Comparison of ENCODE assay signal across 10 cellular contexts in genomic region chr10:79608505-79609375, GRCh38. TPM values are rescaled to one million over a fixed set of nuclear protein-coding genes. Genes with fewer than 3 reads are reported as not detected.
A peak's percentile ranks its signal among the peaks of the same experiment; 100 is the strongest.
DNase-seq lines count a peak whose midpoint lies in the region; ATAC-seq, FAIRE-seq and TF ChIP-seq lines count a peak whose summit lies in the region.
"Had no signal": no experiment of that assay in that cellular context is flagged by ENCODE, and none has a peak within 500 bp of the region (broad histone marks: within the 10 kb centered on the region; RNA-seq: fewer than 3 reads in every experiment).

No MANE protein-coding gene starts in this region.

- H3K4ac ChIP-seq in H1 (replicated peaks; ENCODE audit: insufficient read length, low read depth, low read length) = no peak overlapping the region

- peaks cover 1% of the 10 kb centered on the region for H3K36me3 Mint-ChIP-seq in neural progenitor cell
- H3K36me3 Mint-ChIP-seq: naive thymus-derived CD8-positive, alpha-beta T cell had no signal

- CTCF ChIA-PET in HCT116 (lab: Charles Lee) = no interaction called here
- CTCF ChIA-PET in H1 (lab: Charles Lee; ENCODE audit: partially characterized antibody) = interaction anchor here (0.5 to 2.5 kb wide), 17 partner anchors 10 to 714 kb away, joined by 3 to 10 read pairs (median 4); partner anchors contain the start of gene SFTPA2

- no peak overlapping the region for H4K5ac ChIP-seq in H1 (ENCODE audit: insufficient read length, low read depth, low read length)

- H2BK20ac ChIP-seq in H1 (ENCODE audit: low read length) = no peak overlapping the region

- H3K9me3 Mint-ChIP-seq in neural progenitor cell = no peaks in the 10 kb centered on the region

- RAD21 ChIA-PET in HCT116 (lab: Charles Lee; ENCODE audit: low non-redundant PET in 1 of 2, low total read pairs in 2 of 2, uncharacterized antibody in 2 of 2, unreplicated experiment in 2 of 2) = no interaction called here

- H3K4me1 ChIP-seq in HCT116 (ENCODE audit: control insufficient read depth in 1 of 2, insufficient read depth in 2 of 2, low read length in 2 of 2) (no peaks in the 10 kb centered on the region), H1 (replicated peaks in 1 of 4; ENCODE audit: control insufficient read depth in 3 of 4, insufficient read depth in 4 of 4, low read length in 3 of 4) (no peaks in the 10 kb centered on the region), neural progenitor cell (no peaks in the 10 kb centered on the region), aorta (ENCODE audit: control insufficient read depth in 1 of 2, insufficient read depth in 2 of 2, low read length in 2 of 2) (no peaks in the 10 kb centered on the region)

- TF ChIP-seq POLR2A in HCT116 (IDR thresholded peaks at IDR 0.05; ENCODE audit: borderline replicate concordance, extremely low read depth, insufficient read depth, insufficient read length) (no peak), H1 (IDR thresholded peaks at IDR 0.05; ENCODE audit: control extremely low read depth in 1 of 2, low read depth in 2 of 2, low read length in 2 of 2) (no peak)

- H3K4me2 ChIP-seq in HCT116 (ENCODE audit: low read length) (no peak overlapping the region), SU-DHL-6 (ENCODE audit: low read depth, low read length, poor library complexity, severe bottlenecking) (no peak overlapping the region), H1 (ENCODE audit: insufficient read depth in 1 of 2, low read depth in 2 of 2, low read length in 2 of 2) (no peak overlapping the region), neural progenitor cell (no peak overlapping the region)

- intact Hi-C loops in HCT116 (cut with micrococcal nuclease) = loop anchor here (2.0 kb wide), 2 partner anchors 46 to 72 kb away; no protein-coding TSS in a partner anchor
- intact Hi-C loops in aorta (cut with DNase I) = no loop called here

- H3K79me2 ChIP-seq in HCT116 (ENCODE audit: insufficient read depth, low read length) (no peaks in the 10 kb centered on the region), SU-DHL-6 (ENCODE audit: insufficient read depth, low read length) (no peaks in the 10 kb centered on the region), H1 (ENCODE audit: control insufficient read depth in 1 of 2, insufficient read depth in 2 of 2, low read length in 2 of 2) (no peaks in the 10 kb centered on the region), neural progenitor cell (ENCODE audit: low read depth) (no peaks in the 10 kb centered on the region)

- no peak overlapping the region for H3K4me3 Mint-ChIP-seq in neural progenitor cell
- H3K4me3 Mint-ChIP-seq: naive thymus-derived CD8-positive, alpha-beta T cell had no signal

- TF ChIP-seq RAD21 in HCT116 (IDR thresholded peaks at IDR 0.05; ENCODE audit: low read depth) (peak; percentile 79), H1 (IDR thresholded peaks at IDR 0.05 in 1 of 2, conservative IDR thresholded peaks at IDR 0.05 in 1 of 2; ENCODE audit: low read depth in 2 of 2, low read length in 2 of 2) (peak; percentile 91 to 93)

- no peaks in the 10 kb centered on the region for H3F3A ChIP-seq in SU-DHL-6 (ENCODE audit: insufficient read depth)
- H3F3A ChIP-seq in neural progenitor cell (ENCODE audit: low read depth) = no peaks in the 10 kb centered on the region

- no peak overlapping the region for H2AK5ac ChIP-seq in H1 (ENCODE audit: low read depth, low read length)

- no peak overlapping the region for H4K91ac ChIP-seq in H1 (replicated peaks; ENCODE audit: insufficient read length, low read length)

- H4K8ac ChIP-seq in H1 (ENCODE audit: extremely low read depth, insufficient read depth, low read length) = no peak overlapping the region

- H3K9me2 ChIP-seq in HCT116 (ENCODE audit: insufficient read depth) (no peaks in the 10 kb centered on the region), SU-DHL-6 (replicated peaks; ENCODE audit: insufficient read depth, low read length) (no peaks in the 10 kb centered on the region)

- H3K23me2 ChIP-seq in H1 (ENCODE audit: low read depth, low read length) = no peaks in the 10 kb centered on the region

- no peaks in the 10 kb centered on the region for H3K9me3 ChIP-seq in HCT116 (ENCODE audit: control insufficient read depth in 1 of 2, insufficient read depth in 1 of 2, low read depth in 1 of 2, low read length in 2 of 2)
- no peaks in the 10 kb centered on the region for H3K9me3 ChIP-seq in SU-DHL-6 (ENCODE audit: insufficient read depth, low read length)
- H3K9me3 ChIP-seq in H1 (ENCODE audit: insufficient read depth in 2 of 2, low read depth in 1 of 2, low read length in 1 of 2) = no peaks in the 10 kb centered on the region; a peak in 1 of 4 replicates
- H3K9me3 ChIP-seq in neural progenitor cell (ENCODE audit: low read depth) = no peaks in the 10 kb centered on the region
- no peaks in the 10 kb centered on the region for H3K9me3 ChIP-seq in aorta (ENCODE audit: control insufficient read depth, low read length)

- H2AFZ ChIP-seq in HCT116 (ENCODE audit: low read depth, low read length, poor library complexity, severe bottlenecking) (no peak overlapping the region), SU-DHL-6 (ENCODE audit: low read depth, low read length, severe bottlenecking) (no peak overlapping the region), H1 (ENCODE audit: low read length) (peak overlapping the region; percentile 94; the same call in 1 of the 2 replicates), neural progenitor cell (replicated peaks) (peak overlapping the region; percentile 21)

- no peak overlapping the region for H3K14ac ChIP-seq in H1 (ENCODE audit: insufficient read length)

- no peak overlapping the region for H3K9ac ChIP-seq in HCT116 (ENCODE audit: low read length)
- no peak overlapping the region for H3K9ac ChIP-seq in SU-DHL-6 (ENCODE audit: low read length)
- no peak overlapping the region for H3K9ac ChIP-seq in H1 (replicated peaks in 1 of 4; ENCODE audit: extremely low read depth in 1 of 4, low read depth in 3 of 4, low read length in 3 of 4)
- H3K9ac ChIP-seq in neural progenitor cell = no peak overlapping the region

- DNase-seq in D721Med (ENCODE audit: insufficient read length, low spot score) (no peak), HCT116 (ENCODE audit: low read depth, low spot score) (peak; percentile 24), H1 (ENCODE audit: low read depth in 1 of 2, low spot score in 2 of 2) (peak; percentile 49 to 80), neural progenitor cell (ENCODE audit: low spot score) (peak; percentile 63), aorta (no peak), activated gamma-delta T cell (lab: John Stamatoyannopoulos, UW) (no peak)

- peaks cover 4% of the 10 kb centered on the region for H3K4me1 Mint-ChIP-seq in neural progenitor cell

- peaks cover 13% of the 10 kb centered on the region for H3K27me3 Mint-ChIP-seq in neural progenitor cell (ENCODE audit: insufficient read depth, low read depth)

- H2BK5ac ChIP-seq in H1 (ENCODE audit: low read depth, low read length) = no peak overlapping the region

- WGBS in H1 (ENCODE audit: extremely low coverage in 1 of 2, insufficient coverage in 1 of 2, insufficient read length in 1 of 2, insufficient replicate concordance in 2 of 2, low coverage in 1 of 2, low lambda C conversion rate in 2 of 2, missing lambda C conversion rate in 1 of 2), 2 experiments = 65% methylated on average over 20 of the region's 20 CpGs; no CpG with 5 or more reads in 1 of the 2 experiments
- 52 to 59% methylated on average over 20 of the region's 20 CpGs for WGBS in aorta, 2 donors

- no peaks in the 10 kb centered on the region for H3K27me3 ChIP-seq in HCT116 (ENCODE audit: insufficient read depth, low read length)
- no peaks in the 10 kb centered on the region for H3K27me3 ChIP-seq in SU-DHL-6 (ENCODE audit: low read length)
- peaks cover 0 to 4% (median 2%) of the 10 kb centered on the region in 4 experiments; a peak in 2 of 7 replicates for H3K27me3 ChIP-seq in H1 (replicated peaks in 1 of 4; ENCODE audit: control insufficient read depth in 3 of 4, extremely low read depth in 1 of 4, insufficient read depth in 3 of 4, low read length in 3 of 4)
- H3K27me3 ChIP-seq in neural progenitor cell = no peaks in the 10 kb centered on the region
- H3K27me3 ChIP-seq in aorta (ENCODE audit: control insufficient read depth in 1 of 2, insufficient read depth in 2 of 2, low read length in 1 of 2) = peaks cover 0 to 2% of the 10 kb centered on the region in 2 donors

- FAIRE-seq in D721Med (lab: Jason Lieb, UNC) (no peak), H1 (lab: Jason Lieb, UNC) (no peak)

- no peak overlapping the region for H3K18ac ChIP-seq in H1 (ENCODE audit: extremely low read depth, low read length)

- H4K20me1 ChIP-seq in HCT116 (ENCODE audit: insufficient read depth) (no peaks in the 10 kb centered on the region), SU-DHL-6 (ENCODE audit: low read depth, low read length) (no peaks in the 10 kb centered on the region), H1 (replicated peaks in 1 of 2; ENCODE audit: control insufficient read depth in 1 of 2, insufficient read depth in 2 of 2, low read length in 2 of 2) (no peaks in the 10 kb centered on the region), neural progenitor cell (ENCODE audit: low read depth) (no peaks in the 10 kb centered on the region)

- H3K36me3 ChIP-seq in HCT116 (ENCODE audit: control insufficient read depth in 1 of 2, insufficient read depth in 2 of 2, low read length in 2 of 2) = no peaks in the 10 kb centered on the region
- H3K36me3 ChIP-seq in SU-DHL-6 (ENCODE audit: low read length) = no peaks in the 10 kb centered on the region
- H3K36me3 ChIP-seq in H1 (ENCODE audit: control insufficient read depth in 2 of 4, insufficient read depth in 4 of 4, low read length in 3 of 4) = no peaks in the 10 kb centered on the region
- H3K36me3 ChIP-seq in neural progenitor cell = no peaks in the 10 kb centered on the region
- no peaks in the 10 kb centered on the region for H3K36me3 ChIP-seq in aorta (ENCODE audit: control insufficient read depth in 1 of 2, insufficient read depth in 2 of 2, low read length in 1 of 2)

- POLR2A ChIA-PET in HCT116 (lab: Charles Lee) = no interaction called here
- POLR2A ChIA-PET in H1 (lab: Charles Lee; ENCODE audit: partially characterized antibody) = no interaction called here

- H3K27ac ChIP-seq in HCT116 (ENCODE audit: low read depth, low read length) = no peak overlapping the region
- H3K27ac ChIP-seq in SU-DHL-6 (ENCODE audit: low read depth, low read length) = no peak overlapping the region
- no peak overlapping the region for H3K27ac ChIP-seq in H1 (ENCODE audit: low read depth, low read length)
- no peak overlapping the region for H3K27ac ChIP-seq in neural progenitor cell
- H3K27ac ChIP-seq in aorta (ENCODE audit: low read depth in 1 of 2, low read length in 2 of 2) = no peak overlapping the region
- H3K27ac ChIP-seq: SK-N-MC had no signal

- no TSS peak for BruUV-seq in HCT116 (replicated peaks; lab: Mats Ljungman, UMichigan)

- no peak overlapping the region for H3K27ac Mint-ChIP-seq in neural progenitor cell

- no peak overlapping the region for H3K23ac ChIP-seq in H1 (ENCODE audit: insufficient read length)

- ATAC-seq in HCT116 (peak; percentile 90), aorta (ENCODE audit: low FRiP score) (no peak), HG02610 (IDR thresholded peaks at IDR 0.05; ENCODE audit: unreplicated experiment) (no peak)
- ATAC-seq: naive thymus-derived CD8-positive, alpha-beta T cell had no signal

- no peak for TF ChIP-seq EP300 in H1 (IDR thresholded peaks at IDR 0.05; ENCODE audit: borderline replicate concordance in 1 of 2, low read depth in 2 of 2, low read length in 2 of 2)

- H2BK120ac ChIP-seq in H1 (replicated peaks; ENCODE audit: low read depth, low read length) = no peak overlapping the region

- H3K79me1 ChIP-seq in H1 (ENCODE audit: low read depth, low read length) = no peaks in the 10 kb centered on the region

- TF ChIP-seq CTCF in D721Med (IDR thresholded peaks at IDR 0.05; ENCODE audit: insufficient read depth, missing control alignments) = peak; percentile 54
- peak; percentile 93 to 94 (median 94) for TF ChIP-seq CTCF in HCT116 (IDR thresholded peaks at IDR 0.05 in 2 of 3, conservative IDR thresholded peaks at IDR 0.05 in 1 of 3; ENCODE audit: borderline replicate concordance in 1 of 3, insufficient read depth in 1 of 3, low read depth in 2 of 3, low read length in 2 of 3)
- peak; percentile 65 for TF ChIP-seq CTCF in SU-DHL-6 (IDR thresholded peaks at IDR 0.05; ENCODE audit: insufficient read depth, low read length, poor library complexity, severe bottlenecking)
- peak; percentile 81 to 98 (median 91) for TF ChIP-seq CTCF in H1 (IDR thresholded peaks at IDR 0.05; ENCODE audit: control extremely low read depth in 1 of 3, insufficient read depth in 1 of 3, low read depth in 1 of 3, low read length in 3 of 3)
- TF ChIP-seq CTCF in neural progenitor cell (IDR thresholded peaks at IDR 0.05) = peak; percentile 68

- H3K4me3 ChIP-seq in HCT116 (replicated peaks in 1 of 2; ENCODE audit: low read depth in 1 of 2, low read length in 2 of 2) (no peak overlapping the region), SU-DHL-6 (ENCODE audit: insufficient read depth, low read length, poor library complexity, severe bottlenecking) (no peak overlapping the region), H1 (ENCODE audit: extremely low read depth in 1 of 4, insufficient read depth in 2 of 4, low read depth in 3 of 4, low read length in 4 of 4) (no peak overlapping the region), neural progenitor cell (no peak overlapping the region), aorta (ENCODE audit: low read length in 2 of 2) (no peak overlapping the region)
- H3K4me3 ChIP-seq: SK-N-MC had no signal

- no peak overlapping the region for H3K56ac ChIP-seq in H1 (replicated peaks; ENCODE audit: insufficient read length, low read depth, low read length)

- peak overlapping the region; percentile 61; the same call in 1 of the 2 replicates for H2BK15ac ChIP-seq in H1 (ENCODE audit: low read length)

- H2BK12ac ChIP-seq in H1 (ENCODE audit: low read depth, low read length) = no peak overlapping the region

RNA-seq across cellular contexts. Expression of gene SFTPA1, which starts 2.0 kb away (rescaled TPM):
- total RNA-seq in HCT116 (2021; ENCODE audit: unreplicated experiment) (6.5 TPM), neural progenitor cell (ENCODE audit: low replicate concordance) (not detected in 2 replicates), aorta (1 to 10 TPM in 1 of 2 donors, not detected in 1; 1.7 TPM)
- not detected in 2 replicates for polyA plus RNA-seq in HCT116 (2012)
- not detected in 2 replicates for total RNA-seq in H1 (2021; fragmentation: NEBNext Ultra II Directional; extraction: Animal tissue kit (Norgen Biotek cat#: 25700))
- polyA plus RNA-seq in H1 (2011; rRNA removed) (not detected in 2 replicates), aorta (1 to 10 TPM in 1 of 2 donors, under 1 TPM in 1; 0.59 to 4.4 TPM)
- polyA plus RNA-seq in H1 (2011; cell fraction: cytosol; rRNA removed) = not detected
- polyA plus RNA-seq in H1 (2011; cell fraction: nucleus; rRNA removed) = not detected
- polyA plus RNA-seq in H1 (2012, experiment 1 of 2) = not detected in 4 replicates
- polyA plus RNA-seq in H1 (2012, experiment 2 of 2) = not detected
- not detected for polyA plus RNA-seq in H1 (2013, experiment 1 of 2)
- polyA plus RNA-seq in H1 (2013, experiment 2 of 2) = not detected
- not detected in 2 replicates for polyA minus RNA-seq in H1 (2011; rRNA and poly(A)+ RNA removed)
- polyA minus RNA-seq in H1 (2011; cell fraction: cytosol; rRNA and poly(A)+ RNA removed) = not detected
- polyA minus RNA-seq in H1 (2011; cell fraction: nucleus; rRNA and poly(A)+ RNA removed) = not detected
- total RNA-seq: naive thymus-derived CD8-positive, alpha-beta T cell had no signal
- polyA plus RNA-seq: naive thymus-derived CD8-positive, alpha-beta T cell had no signal

RNA-seq across cellular contexts. Expression of gene SFTPA2, which starts 48.5 kb away (rescaled TPM):
- total RNA-seq in HCT116 (2021; ENCODE audit: unreplicated experiment) (6.9 TPM), neural progenitor cell (ENCODE audit: low replicate concordance) (not detected in 2 replicates), aorta (1 to 10 TPM in 1 of 2 donors, not detected in 1; 1.6 TPM)
- polyA plus RNA-seq in HCT116 (2012) = 0.12 TPM in 1 of 2 replicates, not detected in the other
- not detected in 2 replicates for total RNA-seq in H1 (2021; fragmentation: NEBNext Ultra II Directional; extraction: Animal tissue kit (Norgen Biotek cat#: 25700))
- polyA plus RNA-seq in H1 (2011; rRNA removed) (not detected in 2 replicates), aorta (10 to 100 TPM in 1 of 2 donors, under 1 TPM in 1; 0.77 to 13.0 TPM)
- not detected for polyA plus RNA-seq in H1 (2011; cell fraction: cytosol; rRNA removed)
- polyA plus RNA-seq in H1 (2011; cell fraction: nucleus; rRNA removed) = not detected
- not detected in 4 replicates for polyA plus RNA-seq in H1 (2012, experiment 1 of 2)
- polyA plus RNA-seq in H1 (2012, experiment 2 of 2) = not detected
- polyA plus RNA-seq in H1 (2013, experiment 1 of 2) = not detected
- not detected for polyA plus RNA-seq in H1 (2013, experiment 2 of 2)
- not detected in 2 replicates for polyA minus RNA-seq in H1 (2011; rRNA and poly(A)+ RNA removed)
- polyA minus RNA-seq in H1 (2011; cell fraction: cytosol; rRNA and poly(A)+ RNA removed) = not detected
- not detected for polyA minus RNA-seq in H1 (2011; cell fraction: nucleus; rRNA and poly(A)+ RNA removed)
- total RNA-seq: naive thymus-derived CD8-positive, alpha-beta T cell had no signal
- polyA plus RNA-seq: naive thymus-derived CD8-positive, alpha-beta T cell had no signal

Comparison
In these comparisons a context has a peak if more than half of its experiments do, and no peak if none do; other contexts are left out.
1. DNase-seq: peak in HCT116 (single experiment), H1 (2 of 2) and neural progenitor cell (single experiment); none in D721Med (single experiment), aorta (0 of 2) and activated gamma-delta T cell (single experiment).
2. H2AFZ ChIP-seq: peak in H1 (single experiment) and neural progenitor cell (single experiment); none in HCT116 (single experiment) and SU-DHL-6 (single experiment).
3. Peak in every context shown above with its lines, with median percentiles within 50 percentile points of each other: CTCF ChIP-seq.